In genomic region chr19:12603714-12604113, GRCh38 we compare ENCODE assay signal across 9 cellular contexts.
A peak's percentile ranks its signal among the peaks of the same experiment; 100 is the strongest.
DNase-seq lines count a peak whose midpoint lies in the region; FAIRE-seq and TF ChIP-seq lines count a peak whose summit lies in the region.
"Had no signal": no experiment of that assay in that cellular context is flagged by ENCODE, and none has a peak within 500 bp of the region (broad histone marks: within the 10 kb centered on the region; RNA-seq: fewer than 3 reads in every experiment).

No MANE protein-coding gene starts in this region.

- H3K9me3 ChIP-seq in MM.1S (replicated peaks; ENCODE audit: insufficient read depth, low read length), result no peaks in the 10 kb centered on the region

- no peaks in the 10 kb centered on the region for H4K20me1 ChIP-seq in MM.1S (ENCODE audit: insufficient read depth, low read length)

- no peaks in the 10 kb centered on the region for H3K9me2 ChIP-seq in MM.1S (replicated peaks; ENCODE audit: insufficient read depth, low read length)

- H3K36me3 ChIP-seq in MM.1S (replicated peaks; ENCODE audit: insufficient read depth, low read length), result no peaks in the 10 kb centered on the region

- intact Hi-C loops in posterior cingulate gyrus (cut with DNase I), result no loop called here

- H3F3A ChIP-seq in MM.1S (ENCODE audit: insufficient read depth, low read length), result peaks cover 14% of the 10 kb centered on the region

- peak overlapping the region; percentile 57; the same call in 1 of the 2 replicates for H3K4me2 ChIP-seq in MM.1S (ENCODE audit: low read depth, low read length)

- peak overlapping the region; percentile 90 for H3K27ac ChIP-seq in MM.1S (ENCODE audit: low read length)

- FAIRE-seq in GM19239 (lab: Jason Lieb, UNC), result peak; percentile 71

- H3K4me1 ChIP-seq in MM.1S (ENCODE audit: low read length), result peaks cover 17% of the 10 kb centered on the region; the same call in 1 of the 2 replicates

- peaks cover 35% of the 10 kb centered on the region for H3K79me2 ChIP-seq in MM.1S (ENCODE audit: low read length)

- H3K4me3 ChIP-seq in MM.1S (ENCODE audit: low read length), result 0 out of 2 replicates have a peak overlapping the region, but pooled peaks have one; percentile 29

- no peak overlapping the region for H2AFZ ChIP-seq in MM.1S (ENCODE audit: low read length)

- H3K27me3 ChIP-seq in MM.1S (replicated peaks; ENCODE audit: insufficient read depth, low read length), result no peaks in the 10 kb centered on the region

- DNase-seq in GM19239 (ENCODE audit: insufficient read length, low spot score) (peak; percentile 42), MM.1S (peak; percentile 84), NCI-H2227 treated with DMSO at 0.1 percent for 48 hours (lab: John Stamatoyannopoulos, UW) (no peak), SIG-M5 treated with dmso at 0.1 percent for 504 hours (lab: John Stamatoyannopoulos, UW; ENCODE audit: unreplicated experiment) (no peak), inferior parietal cortex (ENCODE audit: extremely low spot score) (no peak), posterior cingulate gyrus (no peak)
- peak; percentile 80 for DNase-seq in activated effector memory CD4-positive, alpha-beta T cell treated with anti-CD3 and anti-CD28 coated beads, Interleukin-2, amount 50 U/mL, for 16 hours
- DNase-seq in stimulated activated CD8-positive, alpha-beta memory T cell treated with anti-CD3 and anti-CD28 coated beads, Interleukin-4, amount 100 ng/mL, for 48 hours, result peak; percentile 50
- DNase-seq: retina had no signal

- H3K9ac ChIP-seq in MM.1S (ENCODE audit: low read length), result no peak overlapping the region

- TF ChIP-seq CTCF in MM.1S (IDR thresholded peaks at IDR 0.05; ENCODE audit: low read length), result no peak

Comparison
In these comparisons a context has a peak if more than half of its experiments do, and no peak if none do; other contexts are left out.
1. DNase-seq: peak in GM19239 (single experiment), MM.1S (single experiment), activated effector memory CD4-positive, alpha-beta T cell treated with anti-CD3 and anti-CD28 coated beads, Interleukin-2, amount 50 U/mL, for 16 hours (single experiment) and stimulated activated CD8-positive, alpha-beta memory T cell treated with anti-CD3 and anti-CD28 coated beads, Interleukin-4, amount 100 ng/mL, for 48 hours (single experiment); none in NCI-H2227 treated with DMSO at 0.1 percent for 48 hours (single experiment), SIG-M5 treated with dmso at 0.1 percent for 504 hours (single experiment), inferior parietal cortex (single experiment) and posterior cingulate gyrus (0 of 10).